1 cellular context compared by ENCODE assay signal in the genomic region with DNA sequence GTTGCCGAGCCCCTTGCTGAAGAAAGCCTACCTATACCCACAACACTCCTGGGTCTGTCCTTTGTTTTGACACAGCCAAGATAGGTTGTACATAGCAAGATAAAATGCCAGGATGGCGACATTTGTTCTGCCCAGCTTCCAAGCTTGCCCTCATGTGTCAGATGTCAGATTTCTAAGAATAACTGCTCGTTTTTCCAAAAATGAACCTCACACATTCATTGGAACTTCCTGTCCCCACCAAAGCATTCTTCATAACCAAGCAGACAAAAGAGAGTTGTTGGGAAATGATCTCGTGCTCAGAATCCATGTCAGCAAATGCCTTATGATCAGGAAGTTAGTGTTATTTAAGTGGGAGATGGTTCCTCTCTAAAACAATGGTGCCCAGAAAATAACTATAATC.
TF ChIP-seq lines count a peak whose summit lies in the region.

No MANE protein-coding gene starts in this region.

TF ChIP-seq in K562, 482 proteins besides CTCF, POLR2A, EP300 and RAD21 (continued from another document):
- TF ChIP-seq, protein P1, sequence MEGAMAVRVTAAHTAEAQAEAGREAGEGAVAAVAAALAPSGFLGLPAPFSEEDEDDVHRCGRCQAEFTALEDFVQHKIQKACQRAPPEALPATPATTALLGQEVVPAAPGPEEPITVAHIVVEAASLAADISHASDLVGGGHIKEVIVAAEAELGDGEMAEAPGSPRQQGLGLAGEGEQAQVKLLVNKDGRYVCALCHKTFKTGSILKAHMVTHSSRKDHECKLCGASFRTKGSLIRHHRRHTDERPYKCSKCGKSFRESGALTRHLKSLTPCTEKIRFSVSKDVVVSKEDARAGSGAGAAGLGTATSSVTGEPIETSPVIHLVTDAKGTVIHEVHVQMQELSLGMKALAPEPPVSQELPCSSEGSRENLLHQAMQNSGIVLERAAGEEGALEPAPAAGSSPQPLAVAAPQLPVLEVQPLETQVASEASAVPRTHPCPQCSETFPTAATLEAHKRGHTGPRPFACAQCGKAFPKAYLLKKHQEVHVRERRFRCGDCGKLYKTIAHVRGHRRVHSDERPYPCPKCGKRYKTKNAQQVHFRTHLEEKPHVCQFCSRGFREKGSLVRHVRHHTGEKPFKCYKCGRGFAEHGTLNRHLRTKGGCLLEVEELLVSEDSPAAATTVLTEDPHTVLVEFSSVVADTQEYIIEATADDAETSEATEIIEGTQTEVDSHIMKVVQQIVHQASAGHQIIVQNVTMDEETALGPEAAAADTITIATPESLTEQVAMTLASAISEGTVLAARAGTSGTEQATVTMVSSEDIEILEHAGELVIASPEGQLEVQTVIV (CRISPR knock-in tag; IDR thresholded peaks at IDR 0.05; ENCODE audit: borderline replicate concordance): no peak
- TF ChIP-seq ZNF217 (CRISPR knock-in tag; IDR thresholded peaks at IDR 0.05) (no peak), MCM3 (IDR thresholded peaks at IDR 0.05) (no peak), TGIF2 (CRISPR knock-in tag; IDR thresholded peaks at IDR 0.05) (no peak)
TF ChIP-seq in K562: peak in this region for 0.
